8 cellular contexts compared by ENCODE assay signal in the genomic region with DNA sequence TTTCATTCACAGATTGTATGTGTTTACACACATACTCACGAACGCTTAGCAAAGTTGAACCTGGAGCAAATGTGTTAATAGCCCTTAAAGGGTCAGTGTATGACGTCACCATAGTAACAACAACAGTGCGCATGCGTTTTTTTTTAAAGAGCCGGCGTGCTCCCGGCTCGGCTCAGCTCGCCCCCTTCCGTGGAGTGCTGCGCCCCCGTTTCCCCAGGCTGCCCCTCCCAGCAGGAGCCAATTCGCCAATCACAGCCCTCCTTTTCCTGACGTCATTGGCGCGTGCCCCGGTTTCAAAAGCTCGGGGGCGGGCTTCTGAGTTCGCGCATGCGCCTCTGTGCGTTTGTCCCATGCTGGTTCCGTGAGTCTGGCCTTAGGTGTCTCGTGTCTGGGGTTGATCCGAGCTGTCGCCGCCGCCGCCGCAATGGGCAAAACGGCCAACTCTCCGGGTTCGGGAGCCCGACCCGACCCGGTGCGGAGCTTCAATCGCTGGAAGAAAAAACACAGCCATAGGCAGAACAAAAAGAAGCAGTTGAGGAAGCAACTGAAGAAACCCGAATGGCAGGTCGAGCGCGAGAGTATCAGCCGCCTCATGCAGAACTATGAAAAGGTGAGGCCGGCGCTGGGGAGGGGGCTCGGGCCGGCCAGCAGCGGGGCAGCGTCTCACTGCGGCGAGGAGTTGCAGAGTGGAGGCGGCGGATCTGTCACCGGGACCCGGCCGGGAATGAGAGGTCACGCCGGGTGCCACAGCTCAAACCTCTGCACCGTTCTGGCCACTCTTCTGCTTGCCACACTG. TPM values are rescaled to one million over a fixed set of nuclear protein-coding genes. Genes with fewer than 3 reads are reported as not detected.
DNase-seq lines count a peak whose midpoint lies in the region; ATAC-seq and FAIRE-seq lines count a peak whose summit lies in the region.

A gene (plus strand): TSS at position 340 of the 796 bp plus-strand sequence. CDS start 85 bp downstream, at position 425.

- FAIRE-seq in HTR-8/SVneo (lab: Jason Lieb, UNC), result peak; percentile 96

- H3K9ac ChIP-seq in endocrine pancreas (ENCODE audit: control insufficient read depth, insufficient read depth, low read length), result peak within 1 kb of the TSS; percentile 69
- peak within 1 kb of the TSS; percentile 92 for H3K9ac ChIP-seq in mesenchymal stem cell (ENCODE audit: low read length)

- H3K18ac ChIP-seq in mesenchymal stem cell (ENCODE audit: low read depth in 1 of 2, low read length in 2 of 2), result peak within 1 kb of the TSS; percentile 68 to 73

- H2BK12ac ChIP-seq in mesenchymal stem cell (ENCODE audit: low read length in 2 of 2), result peak within 1 kb of the TSS in 1 of 2 experiments; percentile 35

- H3K4me1 ChIP-seq in endocrine pancreas (ENCODE audit: control insufficient read depth, insufficient read depth, low read length), result no peaks in the 10 kb centered on the region
- H3K4me1 ChIP-seq in mesenchymal stem cell (ENCODE audit: control insufficient read depth, insufficient read depth, low read depth, low read length), result peaks cover 5% of the 10 kb centered on the region

- H4K8ac ChIP-seq in mesenchymal stem cell (ENCODE audit: low read length), result peak within 1 kb of the TSS; percentile 53

- H3K27ac ChIP-seq in mesenchymal stem cell (ENCODE audit: low read length, poor library complexity, severe bottlenecking), result no peak within 1 kb of the TSS

- under 1% methylated on average over 53 of the region's 61 CpGs for WGBS in mesenchymal stem cell

- H2AK5ac ChIP-seq in mesenchymal stem cell (ENCODE audit: low read length, severe bottlenecking), result no peak within 1 kb of the TSS

- H3K23ac ChIP-seq in mesenchymal stem cell (ENCODE audit: low read length in 2 of 2), result peak within 1 kb of the TSS in 1 of 2 experiments; percentile 9

- H3K27me3 ChIP-seq in endocrine pancreas (ENCODE audit: control insufficient read depth, insufficient read depth, low read length) (no peaks in the 10 kb centered on the region), mesenchymal stem cell (ENCODE audit: control insufficient read depth in 1 of 2, insufficient read depth in 1 of 2, low read length in 2 of 2) (no peaks in the 10 kb centered on the region)

- H2BK5ac ChIP-seq in mesenchymal stem cell (ENCODE audit: low read depth, low read length, poor library complexity, severe bottlenecking), result peak within 1 kb of the TSS; percentile 9

- peak within 1 kb of the TSS in 1 of 2 experiments; percentile 7 for H3K14ac ChIP-seq in mesenchymal stem cell (ENCODE audit: low read length in 2 of 2)

- ATAC-seq in GM21367 (IDR thresholded peaks at IDR 0.05; ENCODE audit: unreplicated experiment), result peak; percentile 81

- H3K4me3 ChIP-seq in endocrine pancreas (ENCODE audit: control insufficient read depth, insufficient read depth, low read length), result peak within 1 kb of the TSS; percentile 86
- peak within 1 kb of the TSS; percentile 82 to 91 for H3K4me3 ChIP-seq in mesenchymal stem cell (ENCODE audit: insufficient read depth in 1 of 2, low read depth in 1 of 2, low read length in 2 of 2)

- DNase-seq in COR-L47 (lab: John Stamatoyannopoulos, UW) (peak; percentile 97), HTR-8/SVneo (ENCODE audit: insufficient read length, low spot score) (peak; percentile 97), NOMO-1 treated with dmso at 0.1 percent for 144 hours (lab: John Stamatoyannopoulos, UW; ENCODE audit: unreplicated experiment) (peak; percentile 92), mesenchymal stem cell (peak; percentile 98)
- peak; percentile 89 to 97 (median 95) for DNase-seq in activated CD8-positive, alpha-beta memory T cell treated with anti-CD3 and anti-CD28 coated beads for 48 hours (ENCODE audit: low read depth in 2 of 3, low spot score in 2 of 3)
- peak; percentile 97 for DNase-seq in stimulated activated CD8-positive, alpha-beta memory T cell treated with anti-CD3 and anti-CD28 coated beads, Interleukin-12 subunit alpha, Interleukin-12 subunit beta, amount 100 ng/mL, for 4 hours (ENCODE audit: low read depth)

- no peaks in the 10 kb centered on the region for H3K36me3 ChIP-seq in endocrine pancreas (ENCODE audit: control insufficient read depth, insufficient read depth, low read length)
- H3K36me3 ChIP-seq in mesenchymal stem cell (ENCODE audit: control insufficient read depth in 1 of 2, insufficient read depth in 2 of 2, low read depth in 1 of 2, low read length in 2 of 2), result peaks cover 0 to 9% of the 10 kb centered on the region in 2 experiments

- peak within 1 kb of the TSS; percentile 75 for H2AFZ ChIP-seq in mesenchymal stem cell (ENCODE audit: low read depth, low read length)

- H2BK15ac ChIP-seq in mesenchymal stem cell (ENCODE audit: low read depth, poor library complexity, severe bottlenecking), result peak within 1 kb of the TSS; percentile 68

- H3K4ac ChIP-seq in mesenchymal stem cell (ENCODE audit: low read depth in 1 of 2, low read length in 2 of 2), result peak within 1 kb of the TSS in 1 of 2 experiments; percentile 40

- peaks cover 17% of the 10 kb centered on the region for H3K79me1 ChIP-seq in mesenchymal stem cell (replicated peaks; ENCODE audit: low read length, poor library complexity, severe bottlenecking)

- H3K4me2 ChIP-seq in mesenchymal stem cell (ENCODE audit: low read length, poor library complexity, severe bottlenecking), result peak within 1 kb of the TSS; percentile 70

- H2BK120ac ChIP-seq in mesenchymal stem cell (ENCODE audit: low read depth, low read length), result no peak within 1 kb of the TSS

- H3K9me3 ChIP-seq in endocrine pancreas (ENCODE audit: control insufficient read depth, low read length) (no peaks in the 10 kb centered on the region), mesenchymal stem cell (ENCODE audit: control insufficient read depth, low read length) (no peaks in the 10 kb centered on the region)

- no peak within 1 kb of the TSS for H4K91ac ChIP-seq in mesenchymal stem cell (ENCODE audit: low read length)

RNA-seq across cellular contexts. Expression of the gene that starts here (rescaled TPM):
- polyA plus RNA-seq in mesenchymal stem cell (2013, experiment 1 of 2), result 66.7 TPM
- 66.3 TPM for polyA plus RNA-seq in mesenchymal stem cell (2013, experiment 2 of 2)
